In the genomic region with DNA sequence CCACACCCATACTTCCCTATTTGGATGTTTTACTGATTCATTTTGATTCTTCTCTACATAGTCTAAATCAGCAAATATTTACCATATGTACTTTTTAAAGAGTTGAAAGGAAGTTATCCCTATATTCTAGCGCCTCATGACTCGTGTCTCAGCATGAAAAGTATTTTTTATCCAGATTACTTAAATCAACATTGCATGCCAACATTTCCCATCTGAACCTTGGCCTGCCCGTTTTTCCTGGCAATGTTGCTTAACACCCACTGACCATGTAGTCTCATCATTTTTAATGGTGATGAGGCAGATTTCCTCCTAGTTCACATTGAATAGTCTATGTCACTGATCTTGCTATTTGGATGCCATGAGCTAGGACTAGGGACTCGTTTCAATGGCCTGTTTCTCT, we compare ENCODE assay signal across 1 cellular context.
A peak's percentile ranks its signal among the peaks of the same experiment; 100 is the strongest.
TF ChIP-seq lines count a peak whose summit lies in the region.

No MANE protein-coding gene starts in this region.

TF ChIP-seq in A549, 52 proteins besides CTCF, POLR2A, EP300 and RAD21 (continued from another document):
- TF ChIP-seq, protein P1, sequence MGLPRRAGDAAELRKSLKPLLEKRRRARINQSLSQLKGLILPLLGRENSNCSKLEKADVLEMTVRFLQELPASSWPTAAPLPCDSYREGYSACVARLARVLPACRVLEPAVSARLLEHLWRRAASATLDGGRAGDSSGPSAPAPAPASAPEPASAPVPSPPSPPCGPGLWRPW (IDR thresholded peaks at IDR 0.05), result peak; percentile 78; the same call in 1 of the 2 replicates
- TF ChIP-seq, protein P2, sequence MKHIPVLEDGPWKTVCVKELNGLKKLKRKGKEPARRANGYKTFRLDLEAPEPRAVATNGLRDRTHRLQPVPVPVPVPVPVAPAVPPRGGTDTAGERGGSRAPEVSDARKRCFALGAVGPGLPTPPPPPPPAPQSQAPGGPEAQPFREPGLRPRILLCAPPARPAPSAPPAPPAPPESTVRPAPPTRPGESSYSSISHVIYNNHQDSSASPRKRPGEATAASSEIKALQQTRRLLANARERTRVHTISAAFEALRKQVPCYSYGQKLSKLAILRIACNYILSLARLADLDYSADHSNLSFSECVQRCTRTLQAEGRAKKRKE (CRISPR knock-in tag; IDR thresholded peaks at IDR 0.05; ENCODE audit: low read depth), result 0 out of 2 replicates have a peak, but pooled peaks have one; percentile 45
- peak; percentile 83 for TF ChIP-seq JUNB (IDR thresholded peaks at IDR 0.05)
- peak; percentile 89 for TF ChIP-seq GATA3 (IDR thresholded peaks at IDR 0.05; ENCODE audit: borderline replicate concordance)
- no peak for TF ChIP-seq SREBF2 (IDR thresholded peaks at IDR 0.05)
- 0 out of 2 replicates have a peak, but pooled peaks have one; percentile 8 for TF ChIP-seq HOXB13 (CRISPR knock-in tag; IDR thresholded peaks at IDR 0.05; ENCODE audit: low read depth)
- TF ChIP-seq, protein P3, sequence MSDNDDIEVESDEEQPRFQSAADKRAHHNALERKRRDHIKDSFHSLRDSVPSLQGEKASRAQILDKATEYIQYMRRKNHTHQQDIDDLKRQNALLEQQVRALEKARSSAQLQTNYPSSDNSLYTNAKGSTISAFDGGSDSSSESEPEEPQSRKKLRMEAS (IDR thresholded peaks at IDR 0.05), result peak; percentile 47
- TF ChIP-seq SMC3 (IDR thresholded peaks at IDR 0.05), result 0 out of 3 replicates have a peak, but pooled peaks have one; percentile 21
